Comparison of ENCODE assay signal across 21 cellular contexts in genomic region chr15:29093065-29093435, GRCh38.
DNase-seq lines count a peak whose midpoint lies in the region; ATAC-seq and TF ChIP-seq lines count a peak whose summit lies in the region.
"Had no signal": no experiment of that assay in that cellular context is flagged by ENCODE, and none has a peak within 500 bp of the region (broad histone marks: within the 10 kb centered on the region; RNA-seq: fewer than 3 reads in every experiment).

No MANE protein-coding gene starts in this region.

- H3K4me1 ChIP-seq in GM23338 (ENCODE audit: insufficient read depth) (no peaks in the 10 kb centered on the region; the same call in 1 of the 2 replicates), tibial artery (no peaks in the 10 kb centered on the region)

- H3K9me2 ChIP-seq in GM23338 (ENCODE audit: insufficient read depth): no peaks in the 10 kb centered on the region

- H3K4me1 Mint-ChIP-seq in GM23338: peaks cover 26% of the 10 kb centered on the region
- H3K4me1 Mint-ChIP-seq in chondrocyte (ENCODE audit: low read depth): no peaks in the 10 kb centered on the region
- H3K4me1 Mint-ChIP-seq in nephron progenitor cell: peaks cover 56% of the 10 kb centered on the region

- H3K27ac Mint-ChIP-seq in GM23338: peak overlapping the region; percentile 75; the same call in 1 of the 2 replicates
- H3K27ac Mint-ChIP-seq in chondrocyte (ENCODE audit: unreplicated experiment): no peak overlapping the region
- H3K27ac Mint-ChIP-seq in nephron progenitor cell: peak overlapping the region; percentile 39

- DNase-seq in GM23338 (ENCODE audit: low spot score) (no peak), chondrocyte (ENCODE audit: low spot score) (peak; percentile 79), nephron progenitor cell (no peak), tibial artery (peak; percentile 10 to 57), hypothalamus (lab: John Stamatoyannopoulos, UW) (no peak)
- DNase-seq in activated CD4-positive, alpha-beta T cell treated with anti-CD3 and anti-CD28 coated beads for 1 hour: no peak
- DNase-seq in stimulated activated naive CD4-positive, alpha-beta T cell treated with Interleukin-2 at 50 U/mL for 16 hours (lab: John Stamatoyannopoulos, UW): no peak
- DNase-seq: CD4-positive, alpha-beta T cell; Kasumi-1; NCI-H1092 treated with DMSO at 0.1 percent for 48 hours; NCI-H1436 treated with DMSO at 0.1 percent for 48 hours; NCI-H1930; NCI-H2107; NCI-H446; NCI-H526; NCI-H82; NK-92 treated with Interleukin-12 subunit alpha and Interleukin-12 subunit beta, amount 100 ng/mL, for 24 hours; PC-9; SHP77 had no signal

- H3K4me3 ChIP-seq in GM23338 (no peak overlapping the region), tibial artery (no peak overlapping the region)
- H3K4me3 ChIP-seq: BLaER1, K562, PC-9 had no signal

- H3K9me3 Mint-ChIP-seq in GM23338 (no peaks in the 10 kb centered on the region), chondrocyte (ENCODE audit: low read depth) (no peaks in the 10 kb centered on the region), nephron progenitor cell (no peaks in the 10 kb centered on the region)
- H3K9me3 Mint-ChIP-seq: CD4-positive, alpha-beta T cell had no signal

- H3K27ac ChIP-seq in GM23338 (ENCODE audit: low read depth) (no peak overlapping the region), tibial artery (no peak overlapping the region)
- H3K27ac ChIP-seq: BLaER1, PC-9 had no signal

- H3K27me3 Mint-ChIP-seq in GM23338 (ENCODE audit: insufficient read depth, low read depth, poor library complexity) (peaks cover 15% of the 10 kb centered on the region), chondrocyte (ENCODE audit: low read depth) (no peaks in the 10 kb centered on the region), nephron progenitor cell (ENCODE audit: low read depth, poor library complexity) (no peaks in the 10 kb centered on the region)
- H3K27me3 Mint-ChIP-seq: CD4-positive, alpha-beta T cell had no signal

- H3K27me3 ChIP-seq in GM23338 (ENCODE audit: insufficient read depth): no peaks in the 10 kb centered on the region
- H3K27me3 ChIP-seq in tibial artery: peaks cover 0 to 14% of the 10 kb centered on the region in 2 donors
- H3K27me3 ChIP-seq: BLaER1 had no signal

- H3K4me2 ChIP-seq in GM23338: no peak overlapping the region
- H3K4me2 ChIP-seq: BLaER1, PC-9 had no signal

- H4K20me1 ChIP-seq in GM23338 (replicated peaks; ENCODE audit: insufficient read depth): no peaks in the 10 kb centered on the region
- H4K20me1 ChIP-seq: BLaER1 had no signal

- H3K36me3 ChIP-seq in GM23338 (ENCODE audit: insufficient read depth) (no peaks in the 10 kb centered on the region), tibial artery (no peaks in the 10 kb centered on the region)

- no peaks in the 10 kb centered on the region for H3K9me3 ChIP-seq in tibial artery
- H3K9me3 ChIP-seq: BLaER1 had no signal

- H3K4me3 Mint-ChIP-seq in GM23338 (no peak overlapping the region), chondrocyte (ENCODE audit: unreplicated experiment) (no peak overlapping the region), nephron progenitor cell (no peak overlapping the region)
- H3K4me3 Mint-ChIP-seq: CD4-positive, alpha-beta T cell had no signal

- H2AFZ ChIP-seq in GM23338: no peak overlapping the region
- H2AFZ ChIP-seq: PC-9 had no signal

- no peaks in the 10 kb centered on the region for H3F3A ChIP-seq in GM23338 (replicated peaks; ENCODE audit: low read depth)

- no peak for TF ChIP-seq CTCF in GM23338 (conservative IDR thresholded peaks at IDR 0.05; ENCODE audit: low read depth in 2 of 2)
- no peak for TF ChIP-seq CTCF in chondrocyte (IDR thresholded peaks at IDR 0.05)
- no peak for TF ChIP-seq CTCF in nephron progenitor cell (IDR thresholded peaks at IDR 0.05)
- TF ChIP-seq CTCF in tibial artery (IDR thresholded peaks at IDR 0.05): no peak

- H3K79me2 ChIP-seq in GM23338 (replicated peaks; ENCODE audit: insufficient read depth): no peaks in the 10 kb centered on the region

- no peak for ATAC-seq in GM23338
- ATAC-seq: K562 had no signal

- intact Hi-C loops in tibial artery (cut with DNase I; ENCODE audit: low total_unique reads): no loop called here

- H3K36me3 Mint-ChIP-seq in GM23338 (ENCODE audit: low read depth) (no peaks in the 10 kb centered on the region), chondrocyte (ENCODE audit: low read depth) (no peaks in the 10 kb centered on the region), nephron progenitor cell (ENCODE audit: low read depth) (peaks cover 19% of the 10 kb centered on the region)

TF ChIP-seq in GM23338, 12 proteins besides CTCF, POLR2A, EP300 and RAD21 (continues in another document):
- TF ChIP-seq POLR2AphosphoS5 (IDR thresholded peaks at IDR 0.05; ENCODE audit: low read depth): no peak
- no peak for TF ChIP-seq REST (IDR thresholded peaks at IDR 0.05; ENCODE audit: unreplicated experiment)
- no peak for TF ChIP-seq STAT1 (IDR thresholded peaks at IDR 0.05; ENCODE audit: unreplicated experiment)
- TF ChIP-seq ETS1 (IDR thresholded peaks at IDR 0.05): no peak
- no peak for TF ChIP-seq ZNF114 (CRISPR knock-in tag; IDR thresholded peaks at IDR 0.05)
- TF ChIP-seq JUNB (IDR thresholded peaks at IDR 0.05; ENCODE audit: unreplicated experiment): no peak
- TF ChIP-seq NANOG (IDR thresholded peaks at IDR 0.05; ENCODE audit: borderline replicate concordance): no peak

Comparison
In these comparisons a context has a peak if more than half of its experiments do, and no peak if none do; other contexts are left out.
1. DNase-seq: peak in chondrocyte (single experiment) and tibial artery (2 of 2); none in GM23338 (single experiment), nephron progenitor cell (single experiment), activated CD4-positive, alpha-beta T cell treated with anti-CD3 and anti-CD28 coated beads for 1 hour (single experiment), stimulated activated naive CD4-positive, alpha-beta T cell treated with Interleukin-2 at 50 U/mL for 16 hours (single experiment) and hypothalamus (0 of 51).